ENCODE assay signal across 19 cellular contexts in the genomic region with DNA sequence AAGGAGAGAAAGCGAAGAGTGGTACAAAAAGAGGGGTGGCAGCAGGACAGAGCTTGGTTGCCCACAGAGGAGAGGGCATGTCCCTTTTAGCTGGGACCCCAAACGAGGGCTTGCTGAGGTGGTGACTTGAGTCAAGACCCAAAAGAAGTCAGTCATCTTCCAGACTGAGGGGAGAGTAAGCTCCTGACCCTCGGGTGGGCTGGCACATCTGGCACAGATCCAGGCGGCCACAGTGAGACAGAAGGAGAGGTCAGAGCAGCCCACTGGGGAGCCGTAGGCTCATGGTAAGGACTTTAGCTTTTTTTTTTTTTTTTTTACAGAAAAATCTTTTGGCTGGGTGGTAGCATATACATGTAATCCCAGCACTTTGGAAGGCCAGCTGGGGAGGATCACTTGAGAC.
DNase-seq lines count a peak whose midpoint lies in the region; ATAC-seq and TF ChIP-seq lines count a peak whose summit lies in the region.
"Had no signal": no experiment of that assay in that cellular context is flagged by ENCODE, and none has a peak within 500 bp of the region (broad histone marks: within the 10 kb centered on the region; RNA-seq: fewer than 3 reads in every experiment).

No MANE protein-coding gene starts in this region.

- H3K27me3 Mint-ChIP-seq in osteocyte (ENCODE audit: unreplicated experiment) = no peaks in the 10 kb centered on the region
- H3K27me3 Mint-ChIP-seq: B cell; CD4-positive, alpha-beta T cell had no signal

- H3K4me3 Mint-ChIP-seq in osteocyte (ENCODE audit: unreplicated experiment) = no peak overlapping the region
- H3K4me3 Mint-ChIP-seq: B cell; CD4-positive, alpha-beta T cell; CD8-positive, alpha-beta T cell had no signal

- peaks cover 77% of the 10 kb centered on the region for H3K4me1 Mint-ChIP-seq in osteocyte (ENCODE audit: unreplicated experiment)
- H3K4me1 Mint-ChIP-seq: B cell had no signal

- no peak overlapping the region for H3K4me3 ChIP-seq in left ventricle myocardium inferior
- H3K4me3 ChIP-seq in adrenal gland = no peak overlapping the region
- H3K4me3 ChIP-seq: A549; BLaER1 treated with 17β-estradiol and CSF1 and Interleukin-3, amounts not matched to agents 10 nM and 100 nM had no signal

- H3K27ac ChIP-seq in left ventricle myocardium inferior (replicated peaks) = no peak overlapping the region
- H3K27ac ChIP-seq in adrenal gland = no peak overlapping the region
- H3K27ac ChIP-seq: 22Rv1; BLaER1 treated with 17β-estradiol and CSF1 and Interleukin-3, amounts not matched to agents 10 nM and 100 nM; C4-2B had no signal

- no peaks in the 10 kb centered on the region for H3K36me3 Mint-ChIP-seq in osteocyte (ENCODE audit: unreplicated experiment)
- H3K36me3 Mint-ChIP-seq: CD8-positive, alpha-beta T cell had no signal

- H3K9me3 ChIP-seq in left ventricle myocardium inferior (replicated peaks) (no peaks in the 10 kb centered on the region), adrenal gland (replicated peaks in 1 of 3) (no peaks in the 10 kb centered on the region)
- H3K9me3 ChIP-seq: A549; BLaER1 treated with 17β-estradiol and CSF1 and Interleukin-3, amounts not matched to agents 10 nM and 100 nM; Caco-2 had no signal

- WGBS in adrenal gland, 4 donors = 55 to 76% (median 65%) methylated on average over 5 of the region's 5 CpGs

- H3K27ac Mint-ChIP-seq in osteocyte (ENCODE audit: unreplicated experiment) = peak overlapping the region; percentile 19
- H3K27ac Mint-ChIP-seq: B cell; CD4-positive, alpha-beta T cell; CD8-positive, alpha-beta T cell had no signal

- no peak for TF ChIP-seq POLR2A in adrenal gland (IDR thresholded peaks at IDR 0.05)

- H3K36me3 ChIP-seq in left ventricle myocardium inferior = no peaks in the 10 kb centered on the region
- H3K36me3 ChIP-seq in adrenal gland (replicated peaks in 1 of 2) = no peaks in the 10 kb centered on the region
- H3K36me3 ChIP-seq: BLaER1 treated with 17β-estradiol and CSF1 and Interleukin-3, amounts not matched to agents 10 nM and 100 nM had no signal

- ATAC-seq in left cardiac atrium (no peak), HG03175 (IDR thresholded peaks at IDR 0.05; ENCODE audit: unreplicated experiment) (no peak), GM21717 (IDR thresholded peaks at IDR 0.05; ENCODE audit: unreplicated experiment) (no peak)
- ATAC-seq: A549; CD8-positive, alpha-beta T cell had no signal

- H3K27me3 ChIP-seq in left ventricle myocardium inferior (ENCODE audit: low read depth) (peaks cover 4% of the 10 kb centered on the region), adrenal gland (no peaks in the 10 kb centered on the region)
- H3K27me3 ChIP-seq: BLaER1 treated with 17β-estradiol and CSF1 and Interleukin-3, amounts not matched to agents 10 nM and 100 nM had no signal

- H3K4me1 ChIP-seq in left ventricle myocardium inferior = no peaks in the 10 kb centered on the region
- H3K4me1 ChIP-seq in adrenal gland (replicated peaks in 1 of 2) = no peaks in the 10 kb centered on the region
- H3K4me1 ChIP-seq: Caco-2 had no signal

- TF ChIP-seq CTCF in left ventricle myocardium inferior (IDR thresholded peaks at IDR 0.05; ENCODE audit: borderline replicate concordance) (no peak), osteocyte (IDR thresholded peaks at IDR 0.05) (no peak), adrenal gland (IDR thresholded peaks at IDR 0.05) (no peak)

- intact Hi-C loops in left cardiac atrium (cut with DNase I) = no loop called here
- intact Hi-C loops in left ventricle myocardium inferior (cut with micrococcal nuclease) = no loop called here
- intact Hi-C loops in posterior vena cava (cut with DNase I) = no loop called here
- intact Hi-C loops in adrenal gland (cut with DNase I) = no loop called here

- H3K9me3 Mint-ChIP-seq in osteocyte (ENCODE audit: unreplicated experiment) = peaks cover 3% of the 10 kb centered on the region
- H3K9me3 Mint-ChIP-seq: CD4-positive, alpha-beta T cell had no signal

- DNase-seq in left cardiac atrium (peak; percentile 22), left ventricle myocardium inferior (no peak), osteocyte (ENCODE audit: extremely low spot score, unreplicated experiment) (no peak), posterior vena cava (ENCODE audit: low spot score) (peak; percentile 74), adrenal gland (no peak)
- DNase-seq: AML-193; Caco-2; Calu3; CD4-positive, alpha-beta T cell; CD8-positive, alpha-beta T cell; DMS79 treated with DMSO at 0.1 percent for 48 hours; GF-D8 had no signal

Comparison
In these comparisons a context has a peak if more than half of its experiments do, and no peak if none do; other contexts are left out.
1. DNase-seq: peak in left cardiac atrium (single experiment) and posterior vena cava (single experiment); none in left ventricle myocardium inferior (single experiment), osteocyte (single experiment) and adrenal gland (0 of 7).